ENCODE assay signal across 17 cellular contexts in genomic region chr1:14681182-14681581, GRCh38.
"Had no signal": no experiment of that assay in that cellular context is flagged by ENCODE, and none has a peak within 500 bp of the region (broad histone marks: within the 10 kb centered on the region; RNA-seq: fewer than 3 reads in every experiment).

No MANE protein-coding gene starts in this region.

- H3K36me3 ChIP-seq: cardiac muscle cell, lower lobe of right lung, neural progenitor cell, right atrium auricular region, tibial nerve had no signal

- H3K9ac ChIP-seq: neural progenitor cell had no signal

- DNase-seq: activated CD4-positive, alpha-beta memory T cell treated with anti-CD3 and anti-CD28 coated beads, Interleukin-2, amount 10 ng/mL, durations not matched to agents 7 days and 5 days; activated CD4-positive, CD25-positive, alpha-beta regulatory T cell treated with anti-CD3 and anti-CD28 coated beads, Interleukin-2, amount 50 U/mL, for 72 hours; activated gamma-delta T cell treated with Interleukin-2 at 50 U/mL for 16 hours; activated naive CD8-positive, alpha-beta T cell treated with anti-CD3 and anti-CD28 coated beads, Interleukin-2, amount 10 ng/mL, durations not matched to agents 7 days and 5 days; activated T-cell treated with anti-CD3 and anti-CD28 coated beads, Interleukin-2, amount 50 U/mL, for 48 hours; anterior cingulate cortex; hypothalamus; left cardiac atrium; lower lobe of right lung; midbrain; posterior cingulate gyrus; small intestine had no signal

- H3K9me3 ChIP-seq: lower lobe of right lung had no signal

- ATAC-seq: left cardiac atrium; lower lobe of right lung; stimulated activated effector memory CD8-positive, alpha-beta T cell treated with anti-CD3 and anti-CD28 coated beads, Interleukin-12 subunit alpha, Interleukin-12 subunit beta, amount 100 ng/mL, for 72 hours had no signal

- H3K27ac ChIP-seq: cardiac muscle cell, lower lobe of right lung, neural progenitor cell, right atrium auricular region, tibial nerve had no signal

- H3K4me3 ChIP-seq: cardiac muscle cell, lower lobe of right lung, neural progenitor cell, right atrium auricular region, tibial nerve had no signal

- H3K27me3 ChIP-seq: cardiac muscle cell, neural progenitor cell, right atrium auricular region, tibial nerve had no signal

- H2AFZ ChIP-seq: neural progenitor cell had no signal

- H3K4me1 ChIP-seq: lower lobe of right lung, right atrium auricular region, tibial nerve had no signal

- H3K4me2 ChIP-seq: neural progenitor cell had no signal
